ENCODE assay signal across 8 cellular contexts in genomic region chr20:36574278-36575065, GRCh38. TPM values are rescaled to one million over a fixed set of nuclear protein-coding genes. Genes with fewer than 3 reads are reported as not detected.
A peak's percentile ranks its signal among the peaks of the same experiment; 100 is the strongest.
DNase-seq lines count a peak whose midpoint lies in the region; ATAC-seq and TF ChIP-seq lines count a peak whose summit lies in the region.

No MANE protein-coding gene starts in this region.

- peak overlapping the region; percentile 85 to 97 (median 93) for H3K4me3 Mint-ChIP-seq in naive thymus-derived CD8-positive, alpha-beta T cell

- POLR2A ChIA-PET in naive thymus-derived CD8-positive, alpha-beta T cell (lab: Charles Lee): interaction anchor here (0.6 to 18.2 kb wide), 8 partner anchors 13 to 356 kb away, joined by 3 to 448 read pairs (median 8); partner anchors contain the start of genes RAB5IF and SLA2

- H3K36me3 ChIP-seq in esophagus muscularis mucosa (peaks cover 2 to 11% (median 9%) of the 10 kb centered on the region in 4 donors), thyroid gland (peaks cover 0 to 2% of the 10 kb centered on the region in 2 donors)

- H3K27me3 Mint-ChIP-seq in naive thymus-derived CD8-positive, alpha-beta T cell: no peaks in the 10 kb centered on the region

- TF ChIP-seq POLR2A in GM15510 (IDR thresholded peaks at IDR 0.05; ENCODE audit: borderline replicate concordance, extremely low read depth, insufficient read length) (peak; percentile 34), esophagus muscularis mucosa (IDR thresholded peaks at IDR 0.05; ENCODE audit: low read depth) (no peak), thyroid gland (IDR thresholded peaks at IDR 0.05) (peak in 1 of 2 donors; percentile 10)

- peak overlapping the region; percentile 93 to 99 (median 96) for H3K27ac Mint-ChIP-seq in naive thymus-derived CD8-positive, alpha-beta T cell

- TF ChIP-seq EP300 in esophagus muscularis mucosa (IDR thresholded peaks at IDR 0.05): no peak

- 3% methylated on average over 15 of the region's 76 CpGs for WGBS in esophagus muscularis mucosa
- WGBS in thyroid gland, 2 donors: 2% methylated on average over 14 to 25 of the region's 76 CpGs

- peak; percentile 18 to 39 for ATAC-seq in naive thymus-derived CD8-positive, alpha-beta T cell
- ATAC-seq in HG03025 (IDR thresholded peaks at IDR 0.05; ENCODE audit: low FRiP score, unreplicated experiment): no peak
- ATAC-seq in HG02973 (IDR thresholded peaks at IDR 0.05; ENCODE audit: unreplicated experiment): no peak

- no peaks in the 10 kb centered on the region for H3K9me3 Mint-ChIP-seq in naive thymus-derived CD8-positive, alpha-beta T cell

- TF ChIP-seq CTCF in esophagus muscularis mucosa (IDR thresholded peaks at IDR 0.05): peak in 1 of 3 experiments; percentile 3
- no peak for TF ChIP-seq CTCF in thyroid gland (IDR thresholded peaks at IDR 0.05)

- intact Hi-C loops in esophagus muscularis mucosa (cut with DNase I): loop anchor here (2.0 kb wide), 1 partner anchor 30 kb away; the partner anchor contains the start of gene RAB5IF
- intact Hi-C loops in thyroid gland (cut with DNase I): no loop called here

- H3K9me3 ChIP-seq in esophagus muscularis mucosa (no peaks in the 10 kb centered on the region), thyroid gland (no peaks in the 10 kb centered on the region)

- H3K4me1 ChIP-seq in esophagus muscularis mucosa (peaks cover 15 to 49% (median 40%) of the 10 kb centered on the region in 4 donors), thyroid gland (peaks cover 31 to 34% of the 10 kb centered on the region in 2 donors)

- H3K4me3 ChIP-seq in esophagus muscularis mucosa (peak overlapping the region; percentile 91 to 94 (median 92)), thyroid gland (replicated peaks in 1 of 3) (peak overlapping the region; percentile 68 to 83 (median 71))

- H3K36me3 Mint-ChIP-seq in naive thymus-derived CD8-positive, alpha-beta T cell: peaks cover 0 to 19% (median 0%) of the 10 kb centered on the region in 3 donors

- H3K27ac ChIP-seq in esophagus muscularis mucosa (replicated peaks in 1 of 4) (peak overlapping the region; percentile 90 to 95 (median 95)), thyroid gland (peak overlapping the region; percentile 73 to 98 (median 95))

- H3K4me1 Mint-ChIP-seq in naive thymus-derived CD8-positive, alpha-beta T cell: peaks cover 25 to 59% (median 39%) of the 10 kb centered on the region in 4 donors

- DNase-seq in NCI-H524 (lab: John Stamatoyannopoulos, UW): peak; percentile 46 to 65
- peak; percentile 33 for DNase-seq in activated T-cell treated with anti-CD3 and anti-CD28 coated beads for 1 hour (ENCODE audit: low read depth)
- DNase-seq in esophagus muscularis mucosa (ENCODE audit: extremely low spot score): no peak
- peak; percentile 41 to 81 (median 62) for DNase-seq in naive thymus-derived CD8-positive, alpha-beta T cell
- peak; percentile 58 to 65 for DNase-seq in thyroid gland

- H3K27me3 ChIP-seq in esophagus muscularis mucosa: no peaks in the 10 kb centered on the region
- no peaks in the 10 kb centered on the region for H3K27me3 ChIP-seq in thyroid gland

RNA-seq across cellular contexts. Expression of gene TGIF2, which starts 1.1 kb away (rescaled TPM):
- 10 to 100 TPM in 2 of 4 donors, 1 to 10 TPM in 2; 5.8 to 18.5 (median 10.6) TPM for total RNA-seq in esophagus muscularis mucosa
- total RNA-seq in naive thymus-derived CD8-positive, alpha-beta T cell: 10 to 100 TPM; 37.8 to 38.4 TPM
- polyA plus RNA-seq in naive thymus-derived CD8-positive, alpha-beta T cell: 10 to 100 TPM; 25.7 to 36.8 (median 30.8) TPM
- total RNA-seq in thyroid gland: 10 to 100 TPM; 14.2 to 28.8 (median 18.9) TPM

RNA-seq across cellular contexts. Expression of gene RAB5IF, which starts 31.1 kb away (rescaled TPM):
- total RNA-seq in esophagus muscularis mucosa (10 to 100 TPM; 60.2 to 94.8 (median 81.6) TPM), thyroid gland (100 to 1,000 TPM in 2 of 4 donors, 10 to 100 TPM in 2; 56.9 to 105 (median 85.1) TPM)
- 10 to 100 TPM; 58.1 to 59.7 TPM for total RNA-seq in naive thymus-derived CD8-positive, alpha-beta T cell
- 100 to 1,000 TPM; 113 to 141 (median 138) TPM for polyA plus RNA-seq in naive thymus-derived CD8-positive, alpha-beta T cell

RNA-seq across cellular contexts. Expression of gene MYL9, which starts 33.2 kb away (rescaled TPM):
- total RNA-seq in esophagus muscularis mucosa (1,000 to 10,000 TPM; 2,169 to 3,466 (median 2,516) TPM), thyroid gland (100 to 1,000 TPM in 1 of 4 donors, 10 to 100 TPM in 3; 60.9 to 161 (median 80.3) TPM)
- total RNA-seq in naive thymus-derived CD8-positive, alpha-beta T cell: not detected
- polyA plus RNA-seq in naive thymus-derived CD8-positive, alpha-beta T cell: under 1 TPM in 1 of 3 donors, not detected in 2; 0.05 TPM

Comparison
In these comparisons a context has a peak if more than half of its experiments do, and no peak if none do; other contexts are left out.
1. ATAC-seq: peak in naive thymus-derived CD8-positive, alpha-beta T cell (2 of 2); none in HG03025 (single experiment) and HG02973 (single experiment).
2. RNA of gene MYL9, which starts 33.2 kb away (total RNA-seq): 2,169 to 3,466 TPM in esophagus muscularis mucosa and 60.9 to 161 TPM in thyroid gland; not detected in naive thymus-derived CD8-positive, alpha-beta T cell; every median in the first group is over 10 times any median in the second.